ENCODE assay signal across 1 cellular context in the genomic region with DNA sequence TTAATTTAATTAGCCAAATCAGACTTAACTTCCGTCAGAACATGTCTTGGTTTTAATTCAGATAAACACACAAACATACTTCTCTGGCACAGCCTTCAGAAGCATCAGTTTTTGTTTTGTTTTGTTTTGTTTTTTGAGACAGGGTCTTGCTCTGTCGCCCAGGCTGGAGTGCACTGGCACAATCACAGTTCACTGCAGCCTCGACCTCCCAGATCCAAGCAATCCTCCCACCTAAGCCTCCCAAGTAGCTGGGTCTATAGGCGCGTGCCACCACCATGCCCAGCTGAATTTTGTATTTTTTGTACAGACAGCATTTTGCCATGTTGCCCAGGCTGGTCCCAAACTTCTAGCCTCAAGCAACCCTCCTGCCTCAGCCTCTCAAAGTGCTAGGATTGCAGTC.
TF ChIP-seq lines count a peak whose summit lies in the region.

No MANE protein-coding gene starts in this region.

TF ChIP-seq in K562, 482 proteins besides CTCF, POLR2A, EP300 and RAD21:
- TF ChIP-seq ZNF766 (CRISPR knock-in tag; conservative IDR thresholded peaks at IDR 0.05) (no peak), RNF2 (IDR thresholded peaks at IDR 0.05) (no peak), U2AF2 (optimal IDR thresholded peaks at IDR 0.05; ENCODE audit: low read depth, low read length) (no peak), CBFA2T3 (IDR thresholded peaks at IDR 0.05) (no peak), ZNF77 (CRISPR knock-in tag; IDR thresholded peaks at IDR 0.05) (no peak), KDM1A (IDR thresholded peaks at IDR 0.05) (no peak), HNRNPH1 (optimal IDR thresholded peaks at IDR 0.05; ENCODE audit: low read depth, low read length) (no peak), TOE1 (IDR thresholded peaks at IDR 0.05; ENCODE audit: borderline replicate concordance) (no peak), TOE1 (CRISPR knock-in tag; IDR thresholded peaks at IDR 0.05; ENCODE audit: borderline replicate concordance, low read depth) (no peak)
